ENCODE assay signal across 21 cellular contexts in genomic region chr3:66956740-66957139, GRCh38. TPM values are rescaled to one million over a fixed set of nuclear protein-coding genes. Genes with fewer than 3 reads are reported as not detected.
DNase-seq lines count a peak whose midpoint lies in the region; ATAC-seq and TF ChIP-seq lines count a peak whose summit lies in the region.
"Had no signal": no experiment of that assay in that cellular context is flagged by ENCODE, and none has a peak within 500 bp of the region (broad histone marks: within the 10 kb centered on the region; RNA-seq: fewer than 3 reads in every experiment).

No MANE protein-coding gene starts in this region.

- H3K27ac ChIP-seq in heart right ventricle, result no peak overlapping the region
- H3K27ac ChIP-seq: BLaER1 had no signal

- intact Hi-C loops in Right ventricle myocardium superior (cut with DNase I), result loop anchor here (10.0 kb wide), 1 partner anchor 1928 kb away; no protein-coding TSS in a partner anchor
- intact Hi-C loops in heart right ventricle (cut with DNase I), result no loop called here
- intact Hi-C loops in left ventricle myocardium superior (cut with micrococcal nuclease), result no loop called here
- intact Hi-C loops in cardiac septum (cut with DNase I), result no loop called here

- H3K4me3 ChIP-seq in heart right ventricle, result no peak overlapping the region
- H3K4me3 ChIP-seq: BLaER1, GM12878 had no signal

- peaks cover 0 to 32% (median 14%) of the 10 kb centered on the region in 7 donors for H3K27me3 ChIP-seq in heart right ventricle
- H3K27me3 ChIP-seq: BLaER1 had no signal

- WGBS in heart right ventricle, 2 donors, result 44 to 55% methylated on average over 4 of the region's 4 CpGs

- no peaks in the 10 kb centered on the region for H3K9me3 ChIP-seq in heart right ventricle
- H3K9me3 ChIP-seq: BE2C, BLaER1 had no signal

- TF ChIP-seq CTCF in heart right ventricle (IDR thresholded peaks at IDR 0.05), result no peak

- H3K4me1 ChIP-seq in heart right ventricle, result no peaks in the 10 kb centered on the region
- H3K4me1 ChIP-seq: BE2C, BLaER1 had no signal

- H3K36me3 ChIP-seq in heart right ventricle, result no peaks in the 10 kb centered on the region
- H3K36me3 ChIP-seq: BE2C, BLaER1 had no signal

- DNase-seq in Right ventricle myocardium superior (no peak), heart right ventricle (no peak), left ventricle myocardium superior (no peak), cardiac septum (ENCODE audit: low spot score) (no peak)
- DNase-seq: 8988T; ACHN; BE2C; C1 segment of cervical spinal cord; CD4-positive, alpha-beta memory T cell; CD4-positive, CD25-positive, alpha-beta regulatory T cell; CD8-positive, alpha-beta memory T cell; COR-L47; DMS 273 treated with DMSO at 0.1 percent for 48 hours; DMS153; DMS53; DMS79; DND-41; EL; GDM1 had no signal

- ATAC-seq in Right ventricle myocardium superior (ENCODE audit: poor library complexity) (peak; percentile 57), heart right ventricle (no peak), left ventricle myocardium superior (peak; percentile 60)
- ATAC-seq: GM12878 had no signal

RNA-seq across cellular contexts. Expression of gene KBTBD8, which starts 41.4 kb away (rescaled TPM):
- total RNA-seq in Right ventricle myocardium superior (4.2 TPM), heart right ventricle (10 to 100 TPM in 1 of 10 donors, 1 to 10 TPM in 9; 2.4 to 11.4 (median 6.3) TPM), left ventricle myocardium superior (5.8 TPM), cardiac septum (2.9 TPM)
- polyA plus RNA-seq in heart right ventricle, result 1 to 10 TPM; 1.2 to 1.4 TPM

Comparison
In these comparisons a context has a peak if more than half of its experiments do, and no peak if none do; other contexts are left out.
1. ATAC-seq: peak in Right ventricle myocardium superior (single experiment) and left ventricle myocardium superior (single experiment); none in heart right ventricle (0 of 8).